In the genomic region with DNA sequence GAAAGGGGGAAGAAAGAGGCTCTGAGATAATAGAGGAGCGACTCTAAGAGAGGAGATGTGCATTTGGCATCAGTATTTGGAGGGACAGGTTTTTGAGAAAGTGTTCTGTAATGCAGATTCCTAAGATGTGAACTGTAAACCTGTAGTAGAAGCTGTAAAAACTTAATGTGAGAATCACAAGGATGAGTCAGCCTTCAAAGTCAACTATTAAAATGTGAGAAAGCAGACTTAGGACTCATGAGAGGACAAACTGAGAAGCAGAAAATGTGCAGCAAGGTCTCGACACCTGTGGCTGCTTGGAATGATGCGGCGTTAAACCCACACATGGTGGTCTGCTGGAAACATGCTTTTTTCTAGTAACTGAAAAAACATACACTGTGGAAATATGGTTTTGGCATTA, we compare ENCODE assay signal across 25 cellular contexts. TPM values are rescaled to one million over a fixed set of nuclear protein-coding genes. Genes with fewer than 3 reads are reported as not detected.
A peak's percentile ranks its signal among the peaks of the same experiment; 100 is the strongest.
DNase-seq lines count a peak whose midpoint lies in the region; ATAC-seq, FAIRE-seq and TF ChIP-seq lines count a peak whose summit lies in the region.
"Had no signal": no experiment of that assay in that cellular context is flagged by ENCODE, and none has a peak within 500 bp of the region (broad histone marks: within the 10 kb centered on the region; RNA-seq: fewer than 3 reads in every experiment).

No MANE protein-coding gene starts in this region.

- H3K36me3 Mint-ChIP-seq in activated CD4-positive, alpha-beta memory T cell treated with anti-CD3 and anti-CD28 coated beads for 36 hours = peaks cover 14% of the 10 kb centered on the region
- peaks cover 15% of the 10 kb centered on the region for H3K36me3 Mint-ChIP-seq in activated CD4-positive, alpha-beta memory T cell treated with anti-CD3 and anti-CD28 coated beads, Interleukin-2, amount 10 ng/mL, durations not matched to agents 7 days and 5 days (ENCODE audit: low read depth)
- H3K36me3 Mint-ChIP-seq in CD8-positive, alpha-beta memory T cell = peaks cover 13 to 23% (median 13%) of the 10 kb centered on the region in 3 donors

- POLR2A ChIA-PET in activated CD4-positive, alpha-beta memory T cell treated with anti-CD3 and anti-CD28 coated beads for 36 hours (lab: Charles Lee) = no interaction called here
- POLR2A ChIA-PET in activated CD4-positive, alpha-beta memory T cell treated with anti-CD3 and anti-CD28 coated beads, Interleukin-2, amount 10 ng/mL, durations not matched to agents 7 days and 5 days (lab: Charles Lee) = no interaction called here
- POLR2A ChIA-PET in CD8-positive, alpha-beta memory T cell (lab: Charles Lee) = no interaction called here

- H3K4me1 ChIP-seq in psoas muscle (no peaks in the 10 kb centered on the region), testis (no peaks in the 10 kb centered on the region)
- no peaks in the 10 kb centered on the region for H3K4me1 ChIP-seq in CD8-positive, alpha-beta memory T cell (ENCODE audit: insufficient read depth, low read length)
- H3K4me1 ChIP-seq: prostate gland had no signal

- H3K9me3 Mint-ChIP-seq in activated CD4-positive, alpha-beta memory T cell treated with anti-CD3 and anti-CD28 coated beads for 36 hours = no peaks in the 10 kb centered on the region
- no peaks in the 10 kb centered on the region for H3K9me3 Mint-ChIP-seq in activated CD4-positive, alpha-beta memory T cell treated with anti-CD3 and anti-CD28 coated beads, Interleukin-2, amount 10 ng/mL, durations not matched to agents 7 days and 5 days
- no peaks in the 10 kb centered on the region for H3K9me3 Mint-ChIP-seq in CD8-positive, alpha-beta memory T cell
- H3K9me3 Mint-ChIP-seq: CD4-positive, CD25-positive, alpha-beta regulatory T cell had no signal

- TF ChIP-seq POLR2A in testis (IDR thresholded peaks at IDR 0.05) = no peak

- no peak for TF ChIP-seq CTCF in bronchial epithelial cell (IDR thresholded peaks at IDR 0.05; ENCODE audit: insufficient read depth, low read length, severe bottlenecking)
- no peak for TF ChIP-seq CTCF in psoas muscle (IDR thresholded peaks at IDR 0.05)
- TF ChIP-seq CTCF in testis (IDR thresholded peaks at IDR 0.05) = no peak

- peak; percentile 13 for DNase-seq in activated CD4-positive, alpha-beta memory T cell treated with anti-CD3 and anti-CD28 coated beads for 36 hours
- DNase-seq in activated CD4-positive, alpha-beta memory T cell treated with anti-CD3 and anti-CD28 coated beads, Interleukin-2, amount 10 ng/mL, durations not matched to agents 7 days and 5 days = no peak
- DNase-seq in LoVo (ENCODE audit: low spot score) (peak; percentile 23), bronchial epithelial cell (ENCODE audit: low read depth) (peak; percentile 20), psoas muscle (no peak), RPMI8226 (no peak), testis (no peak)
- DNase-seq in CD8-positive, alpha-beta memory T cell = no peak
- DNase-seq: activated CD4-positive, CD25-positive, alpha-beta regulatory T cell treated with anti-CD3 and anti-CD28 coated beads, Interleukin-2, amount 50 U/mL, for 72 hours; activated gamma-delta T cell treated with Interleukin-2 at 50 U/mL for 16 hours; amniotic stem cell; cerebellar nuclear complex; DMS79; GOT3; KG1; NCI-H1105; NCI-H69; nephron progenitor cell; stimulated activated CD4-positive, alpha-beta T cell treated with anti-CD3 and anti-CD28 coated beads, Interleukin-4, amount 100 ng/mL, for 4 hours had no signal

- no peaks in the 10 kb centered on the region for H3K36me3 ChIP-seq in bronchial epithelial cell (ENCODE audit: control insufficient read depth, insufficient read depth, low read length)
- peaks cover 7 to 62% of the 10 kb centered on the region in 2 donors for H3K36me3 ChIP-seq in psoas muscle (ENCODE audit: insufficient read depth in 1 of 2, low read depth in 1 of 2)
- H3K36me3 ChIP-seq in CD8-positive, alpha-beta memory T cell (ENCODE audit: insufficient read depth, low read length) = no peaks in the 10 kb centered on the region
- no peaks in the 10 kb centered on the region for H3K36me3 ChIP-seq in testis (ENCODE audit: low read depth, missing control alignments)
- H3K36me3 ChIP-seq: prostate gland had no signal

- no peaks in the 10 kb centered on the region for H3K27me3 Mint-ChIP-seq in activated CD4-positive, alpha-beta memory T cell treated with anti-CD3 and anti-CD28 coated beads for 36 hours
- H3K27me3 Mint-ChIP-seq in activated CD4-positive, alpha-beta memory T cell treated with anti-CD3 and anti-CD28 coated beads, Interleukin-2, amount 10 ng/mL, durations not matched to agents 7 days and 5 days = no peaks in the 10 kb centered on the region
- no peaks in the 10 kb centered on the region for H3K27me3 Mint-ChIP-seq in CD8-positive, alpha-beta memory T cell
- H3K27me3 Mint-ChIP-seq: CD4-positive, CD25-positive, alpha-beta regulatory T cell had no signal

- H3K27ac Mint-ChIP-seq in activated CD4-positive, alpha-beta memory T cell treated with anti-CD3 and anti-CD28 coated beads for 36 hours = no peak overlapping the region
- H3K27ac Mint-ChIP-seq in activated CD4-positive, alpha-beta memory T cell treated with anti-CD3 and anti-CD28 coated beads, Interleukin-2, amount 10 ng/mL, durations not matched to agents 7 days and 5 days = no peak overlapping the region
- no peak overlapping the region for H3K27ac Mint-ChIP-seq in CD8-positive, alpha-beta memory T cell
- H3K27ac Mint-ChIP-seq: CD4-positive, CD25-positive, alpha-beta regulatory T cell; mesothelial cell of epicardium; nephron progenitor cell had no signal

- ATAC-seq in psoas muscle = no peak

- 92 to 97% (median 93%) methylated on average over 4 of the region's 4 CpGs for WGBS in psoas muscle, 3 donors
- WGBS in testis, 2 donors = 91 to 96% methylated on average over 4 of the region's 4 CpGs

- H3K9me3 ChIP-seq in psoas muscle (no peaks in the 10 kb centered on the region), testis (no peaks in the 10 kb centered on the region)
- no peaks in the 10 kb centered on the region for H3K9me3 ChIP-seq in CD8-positive, alpha-beta memory T cell (ENCODE audit: low read length)
- H3K9me3 ChIP-seq: prostate gland, SJSA1 had no signal

- H3K27ac ChIP-seq in psoas muscle = peak overlapping the region; percentile 4
- no peak overlapping the region for H3K27ac ChIP-seq in CD8-positive, alpha-beta memory T cell (ENCODE audit: low read depth, low read length)
- no peak overlapping the region for H3K27ac ChIP-seq in testis
- H3K27ac ChIP-seq: 22Rv1, prostate gland, SJSA1 had no signal

- no peak overlapping the region for H3K4me3 Mint-ChIP-seq in activated CD4-positive, alpha-beta memory T cell treated with anti-CD3 and anti-CD28 coated beads for 36 hours
- H3K4me3 Mint-ChIP-seq in activated CD4-positive, alpha-beta memory T cell treated with anti-CD3 and anti-CD28 coated beads, Interleukin-2, amount 10 ng/mL, durations not matched to agents 7 days and 5 days = no peak overlapping the region
- H3K4me3 Mint-ChIP-seq in CD8-positive, alpha-beta memory T cell = no peak overlapping the region
- H3K4me3 Mint-ChIP-seq: CD4-positive, CD25-positive, alpha-beta regulatory T cell; mesothelial cell of epicardium; nephron progenitor cell had no signal

- H3K4me3 ChIP-seq in bronchial epithelial cell (ENCODE audit: low read depth, low read length) = no peak overlapping the region
- no peak overlapping the region for H3K4me3 ChIP-seq in psoas muscle
- no peak overlapping the region for H3K4me3 ChIP-seq in CD8-positive, alpha-beta memory T cell (ENCODE audit: low read length)
- H3K4me3 ChIP-seq in testis = no peak overlapping the region
- H3K4me3 ChIP-seq: prostate gland, SJSA1 had no signal

- H3K4me1 Mint-ChIP-seq in activated CD4-positive, alpha-beta memory T cell treated with anti-CD3 and anti-CD28 coated beads for 36 hours (ENCODE audit: low read depth) = no peaks in the 10 kb centered on the region
- no peaks in the 10 kb centered on the region for H3K4me1 Mint-ChIP-seq in activated CD4-positive, alpha-beta memory T cell treated with anti-CD3 and anti-CD28 coated beads, Interleukin-2, amount 10 ng/mL, durations not matched to agents 7 days and 5 days
- peaks cover 0 to 4% (median 0%) of the 10 kb centered on the region in 3 donors for H3K4me1 Mint-ChIP-seq in CD8-positive, alpha-beta memory T cell
- H3K4me1 Mint-ChIP-seq: nephron progenitor cell had no signal

- intact Hi-C loops in activated CD4-positive, alpha-beta memory T cell treated with anti-CD3 and anti-CD28 coated beads for 36 hours (cut with micrococcal nuclease) = no loop called here
- intact Hi-C loops in psoas muscle (cut with DNase I) = no loop called here
- intact Hi-C loops in testis (cut with DNase I; ENCODE audit: low total_unique reads) = no loop called here

- no peak for FAIRE-seq in bronchial epithelial cell (lab: Jason Lieb, UNC)
- FAIRE-seq: GM18507 had no signal

- CTCF ChIA-PET in activated CD4-positive, alpha-beta memory T cell treated with anti-CD3 and anti-CD28 coated beads for 36 hours (lab: Charles Lee) = no interaction called here
- CTCF ChIA-PET in activated CD4-positive, alpha-beta memory T cell treated with anti-CD3 and anti-CD28 coated beads, Interleukin-2, amount 10 ng/mL, durations not matched to agents 7 days and 5 days (lab: Charles Lee) = no interaction called here
- CTCF ChIA-PET in CD8-positive, alpha-beta memory T cell (lab: Charles Lee) = no interaction called here

- H3K27me3 ChIP-seq in bronchial epithelial cell (ENCODE audit: control insufficient read depth, insufficient read depth, low read length) (no peaks in the 10 kb centered on the region), psoas muscle (ENCODE audit: insufficient read depth in 3 of 3, low read length in 2 of 3) (no peaks in the 10 kb centered on the region), testis (no peaks in the 10 kb centered on the region)
- no peaks in the 10 kb centered on the region for H3K27me3 ChIP-seq in CD8-positive, alpha-beta memory T cell (ENCODE audit: insufficient read depth, low read length, poor library complexity, severe bottlenecking)
- H3K27me3 ChIP-seq: SJSA1 had no signal

RNA-seq across cellular contexts. Expression of gene USP13, which starts 36.0 kb away (rescaled TPM):
- total RNA-seq in activated CD4-positive, alpha-beta memory T cell treated with anti-CD3 and anti-CD28 coated beads for 36 hours = 10 to 100 TPM; 11.9 to 12.5 TPM
- total RNA-seq in activated CD4-positive, alpha-beta memory T cell treated with anti-CD3 and anti-CD28 coated beads, Interleukin-2, amount 10 ng/mL, durations not matched to agents 7 days and 5 days = 1 to 10 TPM; 9.4 to 9.6 TPM
- total RNA-seq in bronchial epithelial cell (0.77 and 0.79 TPM in 2 replicates), psoas muscle (100 to 1,000 TPM; 175 to 324 (median 269) TPM), testis (10 to 100 TPM; 42.0 to 50.3 TPM)
- polyA plus RNA-seq in psoas muscle (10 to 100 TPM; 16.1 to 96.0 (median 86.2) TPM), testis (ENCODE audit: insufficient read depth, low read depth, low replicate concordance) (17.6 TPM)
- 10 to 100 TPM; 12.7 to 13.8 TPM for total RNA-seq in CD8-positive, alpha-beta memory T cell
- polyA plus RNA-seq in CD8-positive, alpha-beta memory T cell = 13.3 TPM

Comparison
In these comparisons a context has a peak if more than half of its experiments do, and no peak if none do; other contexts are left out.
1. DNase-seq: peak in activated CD4-positive, alpha-beta memory T cell treated with anti-CD3 and anti-CD28 coated beads for 36 hours (single experiment), LoVo (single experiment) and bronchial epithelial cell (single experiment); none in activated CD4-positive, alpha-beta memory T cell treated with anti-CD3 and anti-CD28 coated beads, Interleukin-2, amount 10 ng/mL, durations not matched to agents 7 days and 5 days (single experiment), psoas muscle (0 of 2), RPMI8226 (single experiment), CD8-positive, alpha-beta memory T cell (0 of 5) and testis (single experiment).